In genomic region chr22:38485783-38486182, GRCh38 we compare ENCODE assay signal across 1 cellular context.
TF ChIP-seq lines count a peak whose summit lies in the region.

No MANE protein-coding gene starts in this region.

TF ChIP-seq in H1, 55 proteins besides CTCF, POLR2A, EP300 and RAD21:
- TF ChIP-seq TAF1 (IDR thresholded peaks at IDR 0.05; ENCODE audit: low read depth, low read length): no peak
- no peak for TF ChIP-seq CBX5 (IDR thresholded peaks at IDR 0.05; ENCODE audit: low read depth, low read length)
- TF ChIP-seq POLR2AphosphoS5 (IDR thresholded peaks at IDR 0.05; ENCODE audit: low read depth, low read length): peak; percentile 35; the same call in 1 of the 2 replicates
- TF ChIP-seq SP4 (IDR thresholded peaks at IDR 0.05; ENCODE audit: low read length): no peak
- TF ChIP-seq GTF2F1 (IDR thresholded peaks at IDR 0.05; ENCODE audit: borderline replicate concordance, low read depth, low read length): no peak
TF ChIP-seq in H1: peak in this region for 1.
